1 cellular context compared by ENCODE assay signal in the genomic region with DNA sequence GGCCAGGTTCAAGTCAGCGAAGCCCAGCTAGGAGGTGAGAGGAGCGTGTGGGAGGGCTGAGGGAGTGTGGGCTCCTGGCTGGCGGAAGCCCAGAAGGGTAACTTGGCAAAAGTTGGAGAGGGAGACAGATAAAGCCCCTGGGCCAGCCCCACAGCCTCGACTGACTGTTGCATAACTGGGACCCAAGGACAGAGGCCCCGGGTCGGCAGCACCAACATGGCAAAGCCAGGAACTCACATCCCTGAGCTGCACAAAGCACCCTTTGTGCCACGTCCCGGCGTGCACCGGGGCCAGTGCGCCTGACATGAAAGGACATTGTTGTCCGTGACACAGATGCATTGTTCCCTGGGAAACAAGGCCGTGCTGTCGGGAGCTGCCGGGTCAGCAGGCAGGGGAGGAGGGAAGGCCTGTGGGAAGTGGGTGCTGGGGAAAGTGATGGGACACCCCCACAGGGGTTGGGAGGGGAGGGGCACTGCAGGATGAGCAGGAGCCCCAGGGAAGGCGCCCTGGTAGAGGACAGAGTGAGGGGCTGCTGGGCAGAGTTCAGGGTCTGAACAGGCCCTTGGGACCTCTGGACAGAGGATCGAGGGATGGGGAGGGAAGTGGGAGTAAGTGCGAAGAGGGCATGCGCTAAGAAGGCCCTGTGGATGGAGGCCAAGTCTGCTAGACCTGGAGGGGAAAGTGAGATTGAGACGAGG.
A peak's percentile ranks its signal among the peaks of the same experiment; 100 is the strongest.
TF ChIP-seq lines count a peak whose summit lies in the region.

No MANE protein-coding gene starts in this region.

TF ChIP-seq in WTC11, 78 proteins besides CTCF, POLR2A, EP300 and RAD21 (continued from another document):
- TF ChIP-seq, protein P1, sequence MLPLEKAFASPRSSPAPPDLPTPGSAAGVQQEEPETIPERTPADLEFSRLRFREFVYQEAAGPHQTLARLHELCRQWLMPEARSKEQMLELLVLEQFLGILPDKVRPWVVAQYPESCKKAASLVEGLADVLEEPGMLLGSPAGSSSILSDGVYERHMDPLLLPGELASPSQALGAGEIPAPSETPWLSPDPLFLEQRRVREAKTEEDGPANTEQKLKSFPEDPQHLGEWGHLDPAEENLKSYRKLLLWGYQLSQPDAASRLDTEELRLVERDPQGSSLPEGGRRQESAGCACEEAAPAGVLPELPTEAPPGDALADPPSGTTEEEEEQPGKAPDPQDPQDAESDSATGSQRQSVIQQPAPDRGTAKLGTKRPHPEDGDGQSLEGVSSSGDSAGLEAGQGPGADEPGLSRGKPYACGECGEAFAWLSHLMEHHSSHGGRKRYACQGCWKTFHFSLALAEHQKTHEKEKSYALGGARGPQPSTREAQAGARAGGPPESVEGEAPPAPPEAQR (CRISPR knock-in tag; IDR thresholded peaks at IDR 0.05): no peak
- TF ChIP-seq, protein P2, sequence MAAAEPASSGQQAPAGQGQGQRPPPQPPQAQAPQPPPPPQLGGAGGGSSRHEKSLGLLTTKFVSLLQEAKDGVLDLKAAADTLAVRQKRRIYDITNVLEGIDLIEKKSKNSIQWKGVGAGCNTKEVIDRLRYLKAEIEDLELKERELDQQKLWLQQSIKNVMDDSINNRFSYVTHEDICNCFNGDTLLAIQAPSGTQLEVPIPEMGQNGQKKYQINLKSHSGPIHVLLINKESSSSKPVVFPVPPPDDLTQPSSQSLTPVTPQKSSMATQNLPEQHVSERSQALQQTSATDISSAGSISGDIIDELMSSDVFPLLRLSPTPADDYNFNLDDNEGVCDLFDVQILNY (CRISPR knock-in tag; IDR thresholded peaks at IDR 0.05): no peak
- no peak for TF ChIP-seq NFATC4 (CRISPR knock-in tag; IDR thresholded peaks at IDR 0.05)
- TF ChIP-seq GABPB1 (CRISPR knock-in tag; IDR thresholded peaks at IDR 0.05): peak; percentile 48; the same call in 1 of the 2 replicates
